Comparison of ENCODE assay signal across 1 cellular context in the genomic region with DNA sequence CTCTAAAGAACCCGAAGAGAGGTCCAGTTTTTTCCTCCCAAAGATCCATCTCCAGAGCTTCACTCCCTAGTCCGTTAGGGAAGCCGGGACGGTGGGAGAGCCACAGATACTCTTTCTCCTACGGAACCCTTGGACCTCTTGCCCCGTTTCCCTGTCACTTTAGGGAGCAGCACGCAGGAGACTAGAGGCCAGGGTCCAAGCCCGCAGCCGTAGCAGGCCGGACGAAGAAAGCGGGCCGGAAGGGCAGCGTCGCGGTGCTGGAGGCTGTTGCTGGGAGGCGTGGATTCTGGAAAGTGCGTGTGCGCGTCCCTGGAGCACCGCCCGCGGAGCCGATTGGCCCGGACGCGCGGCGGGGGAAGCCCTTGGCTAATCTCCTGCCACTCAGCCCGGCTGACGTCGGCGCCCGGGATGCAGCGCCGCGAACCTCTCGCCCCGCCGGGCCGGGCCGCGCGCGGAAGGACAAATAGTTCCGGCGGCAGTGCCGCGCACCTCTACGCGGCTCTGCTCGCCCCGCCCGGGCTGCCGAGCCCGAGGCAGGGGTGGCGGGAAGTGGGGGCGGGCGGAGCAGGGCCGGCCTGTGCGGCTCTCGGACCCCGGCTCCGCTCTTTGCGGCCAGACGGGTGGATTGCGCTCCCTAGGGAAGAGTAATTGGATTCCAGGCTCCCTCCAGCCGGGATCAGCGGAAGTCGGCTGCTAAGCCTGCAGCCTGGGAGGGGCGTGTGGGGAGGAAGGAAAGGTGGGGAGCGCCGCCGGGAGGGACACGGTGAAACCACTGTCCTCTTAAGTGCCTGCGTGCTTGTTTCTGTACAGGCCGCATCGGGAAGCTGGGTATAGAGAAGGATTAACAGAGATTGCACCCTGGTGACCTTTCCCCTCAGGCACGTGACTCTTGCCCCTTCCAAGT.
TF ChIP-seq lines count a peak whose summit lies in the region.

No MANE protein-coding gene starts in this region.

TF ChIP-seq in HepG2, 621 proteins besides CTCF, POLR2A, EP300 and RAD21 (continued from another document and continues in another):
- TF ChIP-seq, protein P1, sequence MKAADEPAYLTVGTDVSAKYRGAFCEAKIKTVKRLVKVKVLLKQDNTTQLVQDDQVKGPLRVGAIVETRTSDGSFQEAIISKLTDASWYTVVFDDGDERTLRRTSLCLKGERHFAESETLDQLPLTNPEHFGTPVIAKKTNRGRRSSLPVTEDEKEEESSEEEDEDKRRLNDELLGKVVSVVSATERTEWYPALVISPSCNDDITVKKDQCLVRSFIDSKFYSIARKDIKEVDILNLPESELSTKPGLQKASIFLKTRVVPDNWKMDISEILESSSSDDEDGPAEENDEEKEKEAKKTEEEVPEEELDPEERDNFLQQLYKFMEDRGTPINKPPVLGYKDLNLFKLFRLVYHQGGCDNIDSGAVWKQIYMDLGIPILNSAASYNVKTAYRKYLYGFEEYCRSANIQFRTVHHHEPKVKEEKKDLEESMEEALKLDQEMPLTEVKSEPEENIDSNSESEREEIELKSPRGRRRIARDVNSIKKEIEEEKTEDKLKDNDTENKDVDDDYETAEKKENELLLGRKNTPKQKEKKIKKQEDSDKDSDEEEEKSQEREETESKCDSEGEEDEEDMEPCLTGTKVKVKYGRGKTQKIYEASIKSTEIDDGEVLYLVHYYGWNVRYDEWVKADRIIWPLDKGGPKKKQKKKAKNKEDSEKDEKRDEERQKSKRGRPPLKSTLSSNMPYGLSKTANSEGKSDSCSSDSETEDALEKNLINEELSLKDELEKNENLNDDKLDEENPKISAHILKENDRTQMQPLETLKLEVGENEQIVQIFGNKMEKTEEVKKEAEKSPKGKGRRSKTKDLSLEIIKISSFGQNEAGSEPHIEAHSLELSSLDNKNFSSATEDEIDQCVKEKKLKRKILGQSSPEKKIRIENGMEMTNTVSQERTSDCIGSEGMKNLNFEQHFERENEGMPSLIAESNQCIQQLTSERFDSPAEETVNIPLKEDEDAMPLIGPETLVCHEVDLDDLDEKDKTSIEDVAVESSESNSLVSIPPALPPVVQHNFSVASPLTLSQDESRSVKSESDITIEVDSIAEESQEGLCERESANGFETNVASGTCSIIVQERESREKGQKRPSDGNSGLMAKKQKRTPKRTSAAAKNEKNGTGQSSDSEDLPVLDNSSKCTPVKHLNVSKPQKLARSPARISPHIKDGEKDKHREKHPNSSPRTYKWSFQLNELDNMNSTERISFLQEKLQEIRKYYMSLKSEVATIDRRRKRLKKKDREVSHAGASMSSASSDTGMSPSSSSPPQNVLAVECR (CRISPR knock-in tag; IDR thresholded peaks at IDR 0.05; ENCODE audit: borderline replicate concordance): peak; percentile 95
- TF ChIP-seq, protein P2, sequence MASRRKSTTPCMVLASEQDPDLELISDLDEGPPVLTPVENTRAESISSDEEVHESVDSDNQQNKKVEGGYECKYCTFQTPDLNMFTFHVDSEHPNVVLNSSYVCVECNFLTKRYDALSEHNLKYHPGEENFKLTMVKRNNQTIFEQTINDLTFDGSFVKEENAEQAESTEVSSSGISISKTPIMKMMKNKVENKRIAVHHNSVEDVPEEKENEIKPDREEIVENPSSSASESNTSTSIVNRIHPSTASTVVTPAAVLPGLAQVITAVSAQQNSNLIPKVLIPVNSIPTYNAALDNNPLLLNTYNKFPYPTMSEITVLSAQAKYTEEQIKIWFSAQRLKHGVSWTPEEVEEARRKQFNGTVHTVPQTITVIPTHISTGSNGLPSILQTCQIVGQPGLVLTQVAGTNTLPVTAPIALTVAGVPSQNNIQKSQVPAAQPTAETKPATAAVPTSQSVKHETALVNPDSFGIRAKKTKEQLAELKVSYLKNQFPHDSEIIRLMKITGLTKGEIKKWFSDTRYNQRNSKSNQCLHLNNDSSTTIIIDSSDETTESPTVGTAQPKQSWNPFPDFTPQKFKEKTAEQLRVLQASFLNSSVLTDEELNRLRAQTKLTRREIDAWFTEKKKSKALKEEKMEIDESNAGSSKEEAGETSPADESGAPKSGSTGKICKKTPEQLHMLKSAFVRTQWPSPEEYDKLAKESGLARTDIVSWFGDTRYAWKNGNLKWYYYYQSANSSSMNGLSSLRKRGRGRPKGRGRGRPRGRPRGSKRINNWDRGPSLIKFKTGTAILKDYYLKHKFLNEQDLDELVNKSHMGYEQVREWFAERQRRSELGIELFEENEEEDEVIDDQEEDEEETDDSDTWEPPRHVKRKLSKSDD (CRISPR knock-in tag; IDR thresholded peaks at IDR 0.05; ENCODE audit: low read depth): peak; percentile 64; the same call in 1 of the 2 replicates
- TF ChIP-seq CHD4 (IDR thresholded peaks at IDR 0.05; ENCODE audit: borderline replicate concordance, low read length) (no peak), RXRB (CRISPR knock-in tag; IDR thresholded peaks at IDR 0.05; ENCODE audit: borderline replicate concordance) (peak; percentile 37), SP1 (IDR thresholded peaks at IDR 0.05) (no peak), SP1 (CRISPR knock-in tag; IDR thresholded peaks at IDR 0.05) (peak; percentile 66), CEBPB (IDR thresholded peaks at IDR 0.05; ENCODE audit: borderline replicate concordance, low read depth, low read length) (peak; percentile 58; the same call in 1 of the 2 replicates), ZNF251 (CRISPR knock-in tag; IDR thresholded peaks at IDR 0.05) (peak; percentile 93; the same call in 1 of the 2 replicates), ZNF737 (CRISPR knock-in tag; IDR thresholded peaks at IDR 0.05; ENCODE audit: borderline replicate concordance) (no peak), ZNF256 (CRISPR knock-in tag; conservative IDR thresholded peaks at IDR 0.05) (no peak; the same call in 1 of the 2 replicates), ZKSCAN5 (CRISPR knock-in tag; IDR thresholded peaks at IDR 0.05) (no peak), AHR (CRISPR knock-in tag; IDR thresholded peaks at IDR 0.05) (peak; percentile 42; the same call in 1 of the 2 replicates), ZNF605 (CRISPR knock-in tag; IDR thresholded peaks at IDR 0.05) (no peak; the same call in 1 of the 2 replicates), ZSCAN22 (CRISPR knock-in tag; IDR thresholded peaks at IDR 0.05) (no peak), NFYC (CRISPR knock-in tag; IDR thresholded peaks at IDR 0.05) (peak; percentile 87)
- TF ChIP-seq, protein P3, sequence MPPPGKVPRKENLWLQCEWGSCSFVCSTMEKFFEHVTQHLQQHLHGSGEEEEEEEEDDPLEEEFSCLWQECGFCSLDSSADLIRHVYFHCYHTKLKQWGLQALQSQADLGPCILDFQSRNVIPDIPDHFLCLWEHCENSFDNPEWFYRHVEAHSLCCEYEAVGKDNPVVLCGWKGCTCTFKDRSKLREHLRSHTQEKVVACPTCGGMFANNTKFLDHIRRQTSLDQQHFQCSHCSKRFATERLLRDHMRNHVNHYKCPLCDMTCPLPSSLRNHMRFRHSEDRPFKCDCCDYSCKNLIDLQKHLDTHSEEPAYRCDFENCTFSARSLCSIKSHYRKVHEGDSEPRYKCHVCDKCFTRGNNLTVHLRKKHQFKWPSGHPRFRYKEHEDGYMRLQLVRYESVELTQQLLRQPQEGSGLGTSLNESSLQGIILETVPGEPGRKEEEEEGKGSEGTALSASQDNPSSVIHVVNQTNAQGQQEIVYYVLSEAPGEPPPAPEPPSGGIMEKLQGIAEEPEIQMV (CRISPR knock-in tag; IDR thresholded peaks at IDR 0.05; ENCODE audit: low read depth): peak; percentile 87; the same call in 1 of the 2 replicates
- TF ChIP-seq, protein P4, sequence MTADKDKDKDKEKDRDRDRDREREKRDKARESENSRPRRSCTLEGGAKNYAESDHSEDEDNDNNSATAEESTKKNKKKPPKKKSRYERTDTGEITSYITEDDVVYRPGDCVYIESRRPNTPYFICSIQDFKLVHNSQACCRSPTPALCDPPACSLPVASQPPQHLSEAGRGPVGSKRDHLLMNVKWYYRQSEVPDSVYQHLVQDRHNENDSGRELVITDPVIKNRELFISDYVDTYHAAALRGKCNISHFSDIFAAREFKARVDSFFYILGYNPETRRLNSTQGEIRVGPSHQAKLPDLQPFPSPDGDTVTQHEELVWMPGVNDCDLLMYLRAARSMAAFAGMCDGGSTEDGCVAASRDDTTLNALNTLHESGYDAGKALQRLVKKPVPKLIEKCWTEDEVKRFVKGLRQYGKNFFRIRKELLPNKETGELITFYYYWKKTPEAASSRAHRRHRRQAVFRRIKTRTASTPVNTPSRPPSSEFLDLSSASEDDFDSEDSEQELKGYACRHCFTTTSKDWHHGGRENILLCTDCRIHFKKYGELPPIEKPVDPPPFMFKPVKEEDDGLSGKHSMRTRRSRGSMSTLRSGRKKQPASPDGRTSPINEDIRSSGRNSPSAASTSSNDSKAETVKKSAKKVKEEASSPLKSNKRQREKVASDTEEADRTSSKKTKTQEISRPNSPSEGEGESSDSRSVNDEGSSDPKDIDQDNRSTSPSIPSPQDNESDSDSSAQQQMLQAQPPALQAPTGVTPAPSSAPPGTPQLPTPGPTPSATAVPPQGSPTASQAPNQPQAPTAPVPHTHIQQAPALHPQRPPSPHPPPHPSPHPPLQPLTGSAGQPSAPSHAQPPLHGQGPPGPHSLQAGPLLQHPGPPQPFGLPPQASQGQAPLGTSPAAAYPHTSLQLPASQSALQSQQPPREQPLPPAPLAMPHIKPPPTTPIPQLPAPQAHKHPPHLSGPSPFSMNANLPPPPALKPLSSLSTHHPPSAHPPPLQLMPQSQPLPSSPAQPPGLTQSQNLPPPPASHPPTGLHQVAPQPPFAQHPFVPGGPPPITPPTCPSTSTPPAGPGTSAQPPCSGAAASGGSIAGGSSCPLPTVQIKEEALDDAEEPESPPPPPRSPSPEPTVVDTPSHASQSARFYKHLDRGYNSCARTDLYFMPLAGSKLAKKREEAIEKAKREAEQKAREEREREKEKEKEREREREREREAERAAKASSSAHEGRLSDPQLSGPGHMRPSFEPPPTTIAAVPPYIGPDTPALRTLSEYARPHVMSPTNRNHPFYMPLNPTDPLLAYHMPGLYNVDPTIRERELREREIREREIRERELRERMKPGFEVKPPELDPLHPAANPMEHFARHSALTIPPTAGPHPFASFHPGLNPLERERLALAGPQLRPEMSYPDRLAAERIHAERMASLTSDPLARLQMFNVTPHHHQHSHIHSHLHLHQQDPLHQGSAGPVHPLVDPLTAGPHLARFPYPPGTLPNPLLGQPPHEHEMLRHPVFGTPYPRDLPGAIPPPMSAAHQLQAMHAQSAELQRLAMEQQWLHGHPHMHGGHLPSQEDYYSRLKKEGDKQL (CRISPR knock-in tag; IDR thresholded peaks at IDR 0.05; ENCODE audit: low read depth): no peak; the same call in 1 of the 2 replicates
- TF ChIP-seq, protein P5, sequence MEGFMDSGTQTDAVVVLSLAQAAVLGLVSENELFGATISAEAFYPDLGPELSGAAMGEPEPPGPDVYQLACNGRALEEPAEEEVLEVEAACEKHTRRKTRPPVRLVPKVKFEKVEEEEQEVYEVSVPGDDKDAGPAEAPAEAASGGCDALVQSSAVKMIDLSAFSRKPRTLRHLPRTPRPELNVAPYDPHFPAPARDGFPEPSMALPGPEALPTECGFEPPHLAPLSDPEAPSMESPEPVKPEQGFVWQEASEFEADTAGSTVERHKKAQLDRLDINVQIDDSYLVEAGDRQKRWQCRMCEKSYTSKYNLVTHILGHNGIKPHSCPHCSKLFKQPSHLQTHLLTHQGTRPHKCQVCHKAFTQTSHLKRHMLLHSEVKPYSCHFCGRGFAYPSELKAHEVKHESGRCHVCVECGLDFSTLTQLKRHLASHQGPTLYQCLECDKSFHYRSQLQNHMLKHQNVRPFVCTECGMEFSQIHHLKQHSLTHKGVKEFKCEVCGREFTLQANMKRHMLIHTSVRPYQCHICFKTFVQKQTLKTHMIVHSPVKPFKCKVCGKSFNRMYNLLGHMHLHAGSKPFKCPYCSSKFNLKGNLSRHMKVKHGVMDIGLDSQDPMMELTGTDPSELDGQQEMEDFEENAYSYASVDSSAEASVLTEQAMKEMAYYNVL (CRISPR knock-in tag; IDR thresholded peaks at IDR 0.05; ENCODE audit: borderline replicate concordance): peak; percentile 53; the same call in 1 of the 2 replicates
- TF ChIP-seq, protein P6, sequence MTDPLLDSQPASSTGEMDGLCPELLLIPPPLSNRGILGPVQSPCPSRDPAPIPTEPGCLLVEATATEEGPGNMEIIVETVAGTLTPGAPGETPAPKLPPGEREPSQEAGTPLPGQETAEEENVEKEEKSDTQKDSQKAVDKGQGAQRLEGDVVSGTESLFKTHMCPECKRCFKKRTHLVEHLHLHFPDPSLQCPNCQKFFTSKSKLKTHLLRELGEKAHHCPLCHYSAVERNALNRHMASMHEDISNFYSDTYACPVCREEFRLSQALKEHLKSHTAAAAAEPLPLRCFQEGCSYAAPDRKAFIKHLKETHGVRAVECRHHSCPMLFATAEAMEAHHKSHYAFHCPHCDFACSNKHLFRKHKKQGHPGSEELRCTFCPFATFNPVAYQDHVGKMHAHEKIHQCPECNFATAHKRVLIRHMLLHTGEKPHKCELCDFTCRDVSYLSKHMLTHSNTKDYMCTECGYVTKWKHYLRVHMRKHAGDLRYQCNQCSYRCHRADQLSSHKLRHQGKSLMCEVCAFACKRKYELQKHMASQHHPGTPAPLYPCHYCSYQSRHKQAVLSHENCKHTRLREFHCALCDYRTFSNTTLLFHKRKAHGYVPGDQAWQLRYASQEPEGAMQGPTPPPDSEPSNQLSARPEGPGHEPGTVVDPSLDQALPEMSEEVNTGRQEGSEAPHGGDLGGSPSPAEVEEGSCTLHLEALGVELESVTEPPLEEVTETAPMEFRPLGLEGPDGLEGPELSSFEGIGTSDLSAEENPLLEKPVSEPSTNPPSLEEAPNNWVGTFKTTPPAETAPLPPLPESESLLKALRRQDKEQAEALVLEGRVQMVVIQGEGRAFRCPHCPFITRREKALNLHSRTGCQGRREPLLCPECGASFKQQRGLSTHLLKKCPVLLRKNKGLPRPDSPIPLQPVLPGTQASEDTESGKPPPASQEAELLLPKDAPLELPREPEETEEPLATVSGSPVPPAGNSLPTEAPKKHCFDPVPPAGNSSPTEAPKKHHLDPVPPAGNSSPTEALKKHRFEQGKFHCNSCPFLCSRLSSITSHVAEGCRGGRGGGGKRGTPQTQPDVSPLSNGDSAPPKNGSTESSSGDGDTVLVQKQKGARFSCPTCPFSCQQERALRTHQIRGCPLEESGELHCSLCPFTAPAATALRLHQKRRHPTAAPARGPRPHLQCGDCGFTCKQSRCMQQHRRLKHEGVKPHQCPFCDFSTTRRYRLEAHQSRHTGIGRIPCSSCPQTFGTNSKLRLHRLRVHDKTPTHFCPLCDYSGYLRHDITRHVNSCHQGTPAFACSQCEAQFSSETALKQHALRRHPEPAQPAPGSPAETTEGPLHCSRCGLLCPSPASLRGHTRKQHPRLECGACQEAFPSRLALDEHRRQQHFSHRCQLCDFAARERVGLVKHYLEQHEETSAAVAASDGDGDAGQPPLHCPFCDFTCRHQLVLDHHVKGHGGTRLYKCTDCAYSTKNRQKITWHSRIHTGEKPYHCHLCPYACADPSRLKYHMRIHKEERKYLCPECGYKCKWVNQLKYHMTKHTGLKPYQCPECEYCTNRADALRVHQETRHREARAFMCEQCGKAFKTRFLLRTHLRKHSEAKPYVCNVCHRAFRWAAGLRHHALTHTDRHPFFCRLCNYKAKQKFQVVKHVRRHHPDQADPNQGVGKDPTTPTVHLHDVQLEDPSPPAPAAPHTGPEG (CRISPR knock-in tag; IDR thresholded peaks at IDR 0.05): peak; percentile 36; the same call in 1 of the 2 replicates
- TF ChIP-seq, protein P7, sequence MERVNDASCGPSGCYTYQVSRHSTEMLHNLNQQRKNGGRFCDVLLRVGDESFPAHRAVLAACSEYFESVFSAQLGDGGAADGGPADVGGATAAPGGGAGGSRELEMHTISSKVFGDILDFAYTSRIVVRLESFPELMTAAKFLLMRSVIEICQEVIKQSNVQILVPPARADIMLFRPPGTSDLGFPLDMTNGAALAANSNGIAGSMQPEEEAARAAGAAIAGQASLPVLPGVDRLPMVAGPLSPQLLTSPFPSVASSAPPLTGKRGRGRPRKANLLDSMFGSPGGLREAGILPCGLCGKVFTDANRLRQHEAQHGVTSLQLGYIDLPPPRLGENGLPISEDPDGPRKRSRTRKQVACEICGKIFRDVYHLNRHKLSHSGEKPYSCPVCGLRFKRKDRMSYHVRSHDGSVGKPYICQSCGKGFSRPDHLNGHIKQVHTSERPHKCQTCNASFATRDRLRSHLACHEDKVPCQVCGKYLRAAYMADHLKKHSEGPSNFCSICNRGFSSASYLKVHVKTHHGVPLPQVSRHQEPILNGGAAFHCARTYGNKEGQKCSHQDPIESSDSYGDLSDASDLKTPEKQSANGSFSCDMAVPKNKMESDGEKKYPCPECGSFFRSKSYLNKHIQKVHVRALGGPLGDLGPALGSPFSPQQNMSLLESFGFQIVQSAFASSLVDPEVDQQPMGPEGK (CRISPR knock-in tag; IDR thresholded peaks at IDR 0.05): peak; percentile 76
